In genomic region chr5:10987881-10988504, GRCh38 we compare ENCODE assay signal across 9 cellular contexts.
DNase-seq lines count a peak whose midpoint lies in the region; ATAC-seq and TF ChIP-seq lines count a peak whose summit lies in the region.
"Had no signal": no experiment of that assay in that cellular context is flagged by ENCODE, and none has a peak within 500 bp of the region (broad histone marks: within the 10 kb centered on the region; RNA-seq: fewer than 3 reads in every experiment).

No MANE protein-coding gene starts in this region.

- no peak for TF ChIP-seq POLR2A in Peyer's patch (IDR thresholded peaks at IDR 0.05)

- H3K4me3 ChIP-seq in CD8-positive, alpha-beta T cell (ENCODE audit: low read depth, low read length) = no peak overlapping the region
- H3K4me3 ChIP-seq in Peyer's patch = no peak overlapping the region
- no peak overlapping the region for H3K4me3 ChIP-seq in cardiac muscle cell
- H3K4me3 ChIP-seq in retinal pigment epithelial cell (ENCODE audit: low read length) = no peak overlapping the region

- CTCF ChIA-PET in CD8-positive, alpha-beta T cell (lab: Charles Lee) = interaction anchor here (0.6 to 1.8 kb wide), 10 partner anchors 9 to 1128 kb away, joined by 3 to 9 read pairs (median 3); no protein-coding TSS in a partner anchor

- H3K27ac ChIP-seq in CD8-positive, alpha-beta T cell (ENCODE audit: low read depth, low read length) = no peak overlapping the region
- H3K27ac ChIP-seq in Peyer's patch = no peak overlapping the region
- H3K27ac ChIP-seq in cardiac muscle cell = no peak overlapping the region

- peaks cover 8% of the 10 kb centered on the region for H3K27me3 ChIP-seq in CD8-positive, alpha-beta T cell (ENCODE audit: insufficient read depth, low read length)
- H3K27me3 ChIP-seq in Peyer's patch (no peaks in the 10 kb centered on the region), cardiac muscle cell (no peaks in the 10 kb centered on the region)

- peaks cover 7% of the 10 kb centered on the region for H3K4me1 ChIP-seq in CD8-positive, alpha-beta T cell (ENCODE audit: insufficient read depth, low read length)
- no peaks in the 10 kb centered on the region for H3K4me1 ChIP-seq in Peyer's patch
- no peaks in the 10 kb centered on the region for H3K4me1 ChIP-seq in cardiac muscle cell (ENCODE audit: low read depth)

- H3K36me3 ChIP-seq in CD8-positive, alpha-beta T cell (ENCODE audit: insufficient read depth, low read length) = no peaks in the 10 kb centered on the region
- no peaks in the 10 kb centered on the region for H3K36me3 ChIP-seq in Peyer's patch
- H3K36me3 ChIP-seq in cardiac muscle cell = no peaks in the 10 kb centered on the region

- no peaks in the 10 kb centered on the region for H3K9me3 ChIP-seq in CD8-positive, alpha-beta T cell (ENCODE audit: low read length)
- H3K9me3 ChIP-seq in Peyer's patch (no peaks in the 10 kb centered on the region), cardiac muscle cell (ENCODE audit: low read depth) (no peaks in the 10 kb centered on the region)

- POLR2A ChIA-PET in CD8-positive, alpha-beta T cell (lab: Charles Lee) = no interaction called here

- H3K4me1 Mint-ChIP-seq in CD8-positive, alpha-beta T cell (ENCODE audit: low read depth) = peaks cover 11% of the 10 kb centered on the region
- H3K4me1 Mint-ChIP-seq in activated T-helper 17 cell treated with anti-CD3 and anti-CD28 coated beads, Interleukin-2, amount 50 U/mL, for 72 hours = peaks cover 8% of the 10 kb centered on the region

- no peaks in the 10 kb centered on the region for H3K36me3 Mint-ChIP-seq in CD8-positive, alpha-beta T cell
- no peaks in the 10 kb centered on the region for H3K36me3 Mint-ChIP-seq in activated T-helper 17 cell treated with anti-CD3 and anti-CD28 coated beads, Interleukin-2, amount 50 U/mL, for 72 hours (ENCODE audit: low read depth)

- H3K27me3 Mint-ChIP-seq in CD8-positive, alpha-beta T cell (ENCODE audit: low read depth) = peaks cover 21% of the 10 kb centered on the region
- peaks cover 14% of the 10 kb centered on the region for H3K27me3 Mint-ChIP-seq in activated T-helper 17 cell treated with anti-CD3 and anti-CD28 coated beads, Interleukin-2, amount 50 U/mL, for 72 hours

- intact Hi-C loops in CD8-positive, alpha-beta T cell (cut with DNase I, micrococcal nuclease) = loop anchor here in 1 of 2 experiments (10.0 kb wide), 1 partner anchor 1037 kb away; no protein-coding TSS in a partner anchor

- ATAC-seq in CD8-positive, alpha-beta T cell = peak; percentile 69
- peak; percentile 94 for ATAC-seq in GM19351 (IDR thresholded peaks at IDR 0.05; ENCODE audit: unreplicated experiment)
- peak; percentile 88 for ATAC-seq in HG03378 (IDR thresholded peaks at IDR 0.05; ENCODE audit: unreplicated experiment)
- peak; percentile 81 for ATAC-seq in activated T-helper 17 cell treated with anti-CD3 and anti-CD28 coated beads, Interleukin-2, amount 50 U/mL, for 72 hours (replicated peaks)

- peak; percentile 14 to 66 (median 52) for DNase-seq in CD8-positive, alpha-beta T cell
- DNase-seq in Peyer's patch (peak; percentile 32 to 71 (median 69)), cardiac muscle cell (ENCODE audit: low read depth in 1 of 2, low spot score in 1 of 2) (peak; percentile 2 to 87), retinal pigment epithelial cell (ENCODE audit: low read depth) (peak; percentile 8), cerebellar nuclear complex (lab: John Stamatoyannopoulos, UW) (no peak)

- peak; percentile 41 for TF ChIP-seq CTCF in CD8-positive, alpha-beta T cell (IDR thresholded peaks at IDR 0.05)
- TF ChIP-seq CTCF in Peyer's patch (IDR thresholded peaks at IDR 0.05) = peak in 4 of 6 experiments; percentile 34 to 49 (median 39)
- TF ChIP-seq CTCF in cardiac muscle cell (IDR thresholded peaks at IDR 0.05; ENCODE audit: low read depth, low read length) = peak; percentile 40
- peak; percentile 86 for TF ChIP-seq CTCF in retinal pigment epithelial cell (conservative IDR thresholded peaks at IDR 0.05; ENCODE audit: low read depth, low read length)

- no peak overlapping the region for H3K27ac Mint-ChIP-seq in CD8-positive, alpha-beta T cell
- H3K27ac Mint-ChIP-seq in activated T-helper 17 cell treated with anti-CD3 and anti-CD28 coated beads, Interleukin-2, amount 50 U/mL, for 72 hours = no peak overlapping the region
- H3K27ac Mint-ChIP-seq: T-helper 1 cell treated with Interleukin-12 subunit alpha and Interleukin-12 subunit beta and Interleukin-4 antibody, amounts not matched to agents 30 μg/mL and 1 μg/mL, for 36 hours had no signal

- H3K9me3 Mint-ChIP-seq in CD8-positive, alpha-beta T cell = no peaks in the 10 kb centered on the region
- no peaks in the 10 kb centered on the region for H3K9me3 Mint-ChIP-seq in activated T-helper 17 cell treated with anti-CD3 and anti-CD28 coated beads, Interleukin-2, amount 50 U/mL, for 72 hours
- H3K9me3 Mint-ChIP-seq: T-helper 1 cell treated with Interleukin-12 subunit alpha and Interleukin-12 subunit beta and Interleukin-4 antibody, amounts not matched to agents 30 μg/mL and 1 μg/mL, for 36 hours had no signal

- peak overlapping the region; percentile 62 for H3K4me3 Mint-ChIP-seq in CD8-positive, alpha-beta T cell
- H3K4me3 Mint-ChIP-seq in activated T-helper 17 cell treated with anti-CD3 and anti-CD28 coated beads, Interleukin-2, amount 50 U/mL, for 72 hours = peak overlapping the region; percentile 41
- H3K4me3 Mint-ChIP-seq: T-helper 1 cell treated with Interleukin-12 subunit alpha and Interleukin-12 subunit beta and Interleukin-4 antibody, amounts not matched to agents 30 μg/mL and 1 μg/mL, for 36 hours had no signal

Comparison
In these comparisons a context has a peak if more than half of its experiments do, and no peak if none do; other contexts are left out.
1. DNase-seq: peak in CD8-positive, alpha-beta T cell (7 of 7), Peyer's patch (3 of 3), cardiac muscle cell (2 of 2) and retinal pigment epithelial cell (single experiment); none in cerebellar nuclear complex (0 of 2).
2. Peak in every context shown above with its lines, with median percentiles within 50 percentile points of each other: ATAC-seq and CTCF ChIP-seq.